In genomic region chr5:33832414-33832813, GRCh38 we compare ENCODE assay signal across 22 cellular contexts.
"Had no signal": no experiment of that assay in that cellular context is flagged by ENCODE, and none has a peak within 500 bp of the region (broad histone marks: within the 10 kb centered on the region; RNA-seq: fewer than 3 reads in every experiment).

No MANE protein-coding gene starts in this region.

- H3K27ac ChIP-seq: coronary artery, hepatocyte, neural progenitor cell, pancreas had no signal

- H2AFZ ChIP-seq: hepatocyte, neural progenitor cell had no signal

- H3K79me2 ChIP-seq: hepatocyte had no signal

- H3K4me1 ChIP-seq: pancreas had no signal

- H3K4me3 Mint-ChIP-seq: endodermal cell; naive thymus-derived CD8-positive, alpha-beta T cell; neural progenitor cell had no signal

- H3K27me3 ChIP-seq: hepatocyte, neural progenitor cell, pancreas had no signal

- H3K27me3 Mint-ChIP-seq: progenitor cell of endocrine pancreas had no signal

- H3K9me3 Mint-ChIP-seq: endodermal cell; naive thymus-derived CD8-positive, alpha-beta T cell had no signal

- H3K4me1 Mint-ChIP-seq: endodermal cell had no signal

- H3K36me3 ChIP-seq: neural progenitor cell, pancreas had no signal

- H3K4me3 ChIP-seq: coronary artery, hepatocyte, lung, neural progenitor cell, pancreas, smooth muscle cell had no signal

- H3K27ac Mint-ChIP-seq: endodermal cell; naive thymus-derived CD8-positive, alpha-beta T cell; neural progenitor cell; progenitor cell of endocrine pancreas had no signal

- H3K36me3 Mint-ChIP-seq: naive thymus-derived CD8-positive, alpha-beta T cell had no signal

- DNase-seq: effector CD4-positive, alpha-beta T cell; endodermal cell; erythroblast; foreskin melanocyte; head of caudate nucleus; kidney; left colon; left ventricle myocardium superior; mesendoderm; naive thymus-derived CD8-positive, alpha-beta T cell; nucleus accumbens; pancreas; right cardiac atrium; stimulated activated CD4-positive, alpha-beta T cell treated with anti-CD3 and anti-CD28 coated beads, Interleukin-2, amount 100 ng/mL, for 48 hours; stimulated activated naive CD4-positive, alpha-beta T cell treated with Interleukin-2 at 50 U/mL for 16 hours; trophoblast cell had no signal
